8 cellular contexts compared by ENCODE assay signal in genomic region chr1:248837794-248838356, GRCh38. TPM values are rescaled to one million over a fixed set of nuclear protein-coding genes. Genes with fewer than 3 reads are reported as not detected.
A peak's percentile ranks its signal among the peaks of the same experiment; 100 is the strongest.
DNase-seq lines count a peak whose midpoint lies in the region; ATAC-seq lines count a peak whose summit lies in the region.

TSS of gene ZNF672 (plus strand) at chr1:248838224. CDS start at chr1:248847275, 9,051 bp downstream.

- H3K9me3 ChIP-seq in mesenchymal stem cell (ENCODE audit: control insufficient read depth, low read length): no peaks in the 10 kb centered on the region

- H3K36me3 Mint-ChIP-seq in effector memory CD8-positive, alpha-beta T cell (ENCODE audit: insufficient read depth): peaks cover 7% of the 10 kb centered on the region

- H3K4me3 ChIP-seq in mesenchymal stem cell (ENCODE audit: insufficient read depth in 1 of 2, low read depth in 1 of 2, low read length in 2 of 2): peak within 1 kb of the TSS; percentile 90 to 96

- H3K4me3 Mint-ChIP-seq in effector memory CD8-positive, alpha-beta T cell: no peak within 1 kb of the TSS

- H3K9ac ChIP-seq in mesenchymal stem cell (ENCODE audit: low read length): peak within 1 kb of the TSS; percentile 96

- H2BK5ac ChIP-seq in mesenchymal stem cell (ENCODE audit: low read depth, low read length, poor library complexity, severe bottlenecking): peak within 1 kb of the TSS; percentile 93

- in situ Hi-C loops in Caki2 (cut with HindIII; ENCODE audit: low pct_unique_long_range_greater_than_20kb, low sequenced_read_pairs): no loop called here

- H2BK120ac ChIP-seq in mesenchymal stem cell (ENCODE audit: low read depth, low read length): peak within 1 kb of the TSS; percentile 94

- peaks cover 0 to 16% of the 10 kb centered on the region in 2 experiments for H3K27me3 ChIP-seq in mesenchymal stem cell (ENCODE audit: control insufficient read depth in 1 of 2, insufficient read depth in 1 of 2, low read length in 2 of 2)

- H3K27ac ChIP-seq in mesenchymal stem cell (ENCODE audit: low read length, poor library complexity, severe bottlenecking): peak within 1 kb of the TSS; percentile 88

- H3K27me3 Mint-ChIP-seq in effector memory CD8-positive, alpha-beta T cell: peaks cover 5 to 7% of the 10 kb centered on the region in 2 donors

- peaks cover 0 to 3% of the 10 kb centered on the region in 2 experiments for H3K36me3 ChIP-seq in mesenchymal stem cell (ENCODE audit: control insufficient read depth in 1 of 2, insufficient read depth in 2 of 2, low read depth in 1 of 2, low read length in 2 of 2)

- peak within 1 kb of the TSS; percentile 96 to 98 for H3K4ac ChIP-seq in mesenchymal stem cell (ENCODE audit: low read depth in 1 of 2, low read length in 2 of 2)

- H3K14ac ChIP-seq in mesenchymal stem cell (ENCODE audit: low read length in 2 of 2): peak within 1 kb of the TSS; percentile 41 to 98

- H3K79me1 ChIP-seq in mesenchymal stem cell (replicated peaks; ENCODE audit: low read length, poor library complexity, severe bottlenecking): peaks cover 9% of the 10 kb centered on the region

- WGBS in mesenchymal stem cell: under 1% methylated on average over 43 of the region's 48 CpGs

- peak within 1 kb of the TSS; percentile 99 for H3K18ac ChIP-seq in mesenchymal stem cell (ENCODE audit: low read depth in 1 of 2, low read length in 2 of 2)

- peak; percentile 80 for ATAC-seq in GM21390 (IDR thresholded peaks at IDR 0.05; ENCODE audit: unreplicated experiment)
- peak; percentile 80 for ATAC-seq in effector memory CD8-positive, alpha-beta T cell (replicated peaks)

- peak within 1 kb of the TSS; percentile 86 for H3K4me2 ChIP-seq in mesenchymal stem cell (ENCODE audit: low read length, poor library complexity, severe bottlenecking)

- peak within 1 kb of the TSS; percentile 32 to 55 for H2BK12ac ChIP-seq in mesenchymal stem cell (ENCODE audit: low read length in 2 of 2)

- no peak within 1 kb of the TSS for H3K27ac Mint-ChIP-seq in effector memory CD8-positive, alpha-beta T cell

- H3K4me1 Mint-ChIP-seq in effector memory CD8-positive, alpha-beta T cell (ENCODE audit: low read depth in 2 of 2): peaks cover 16 to 21% of the 10 kb centered on the region in 2 donors

- H3K9me3 Mint-ChIP-seq in effector memory CD8-positive, alpha-beta T cell: no peaks in the 10 kb centered on the region

- DNase-seq in Caki2 (ENCODE audit: low read depth) (peak; percentile 99), HUDEP-2 (lab: John Stamatoyannopoulos, UW; ENCODE audit: unreplicated experiment in 76 of 76) (peak in 75 of 76 experiments; percentile 36 to 98 (median 95)), NOMO-1 treated with dmso at 0.1 percent for 144 hours (lab: John Stamatoyannopoulos, UW; ENCODE audit: unreplicated experiment) (peak; percentile 97), mesenchymal stem cell (peak; percentile 99)
- peak; percentile 89 to 90 for DNase-seq in activated CD8-positive, alpha-beta memory T cell treated with anti-CD3 and anti-CD28 coated beads for 4 hours (ENCODE audit: low read depth in 2 of 2)
- peak; percentile 90 to 92 (median 91) for DNase-seq in effector memory CD8-positive, alpha-beta T cell
- peak; percentile 85 for DNase-seq in stimulated activated CD8-positive, alpha-beta memory T cell treated with anti-CD3 and anti-CD28 coated beads, Interleukin-12 subunit alpha, Interleukin-12 subunit beta, amount 100 ng/mL, for 24 hours (ENCODE audit: extremely low read depth)

- H2AFZ ChIP-seq in mesenchymal stem cell (ENCODE audit: low read depth, low read length): peak within 1 kb of the TSS; percentile 56

- H4K91ac ChIP-seq in mesenchymal stem cell (ENCODE audit: low read length): peak within 1 kb of the TSS; percentile 98

- peak within 1 kb of the TSS; percentile 60 for H2BK15ac ChIP-seq in mesenchymal stem cell (ENCODE audit: low read depth, poor library complexity, severe bottlenecking)

- peak within 1 kb of the TSS; percentile 97 for H4K8ac ChIP-seq in mesenchymal stem cell (ENCODE audit: low read length)

- H2AK5ac ChIP-seq in mesenchymal stem cell (ENCODE audit: low read length, severe bottlenecking): peak within 1 kb of the TSS; percentile 23

- peaks cover 8% of the 10 kb centered on the region for H3K4me1 ChIP-seq in mesenchymal stem cell (ENCODE audit: control insufficient read depth, insufficient read depth, low read depth, low read length)

- H3K23ac ChIP-seq in mesenchymal stem cell (ENCODE audit: low read length in 2 of 2): peak within 1 kb of the TSS; percentile 49 to 92

RNA-seq across cellular contexts. Expression of gene ZNF672, which starts in this region (rescaled TPM):
- total RNA-seq in Caki2 (2014; rRNA removed; shearing (Covaris generic); ENCODE audit: low replicate concordance): 16.2 and 27.4 TPM in 2 replicates
- polyA plus RNA-seq in mesenchymal stem cell (2013, experiment 1 of 2): 14.5 TPM
- 14.8 TPM for polyA plus RNA-seq in mesenchymal stem cell (2013, experiment 2 of 2)

Comparison
In these comparisons a context has a peak if more than half of its experiments do, and no peak if none do; other contexts are left out.
1. Peak in every context shown above with its lines: DNase-seq, ATAC-seq, H3K4me3 ChIP-seq and H3K27ac ChIP-seq.